In the genomic region with DNA sequence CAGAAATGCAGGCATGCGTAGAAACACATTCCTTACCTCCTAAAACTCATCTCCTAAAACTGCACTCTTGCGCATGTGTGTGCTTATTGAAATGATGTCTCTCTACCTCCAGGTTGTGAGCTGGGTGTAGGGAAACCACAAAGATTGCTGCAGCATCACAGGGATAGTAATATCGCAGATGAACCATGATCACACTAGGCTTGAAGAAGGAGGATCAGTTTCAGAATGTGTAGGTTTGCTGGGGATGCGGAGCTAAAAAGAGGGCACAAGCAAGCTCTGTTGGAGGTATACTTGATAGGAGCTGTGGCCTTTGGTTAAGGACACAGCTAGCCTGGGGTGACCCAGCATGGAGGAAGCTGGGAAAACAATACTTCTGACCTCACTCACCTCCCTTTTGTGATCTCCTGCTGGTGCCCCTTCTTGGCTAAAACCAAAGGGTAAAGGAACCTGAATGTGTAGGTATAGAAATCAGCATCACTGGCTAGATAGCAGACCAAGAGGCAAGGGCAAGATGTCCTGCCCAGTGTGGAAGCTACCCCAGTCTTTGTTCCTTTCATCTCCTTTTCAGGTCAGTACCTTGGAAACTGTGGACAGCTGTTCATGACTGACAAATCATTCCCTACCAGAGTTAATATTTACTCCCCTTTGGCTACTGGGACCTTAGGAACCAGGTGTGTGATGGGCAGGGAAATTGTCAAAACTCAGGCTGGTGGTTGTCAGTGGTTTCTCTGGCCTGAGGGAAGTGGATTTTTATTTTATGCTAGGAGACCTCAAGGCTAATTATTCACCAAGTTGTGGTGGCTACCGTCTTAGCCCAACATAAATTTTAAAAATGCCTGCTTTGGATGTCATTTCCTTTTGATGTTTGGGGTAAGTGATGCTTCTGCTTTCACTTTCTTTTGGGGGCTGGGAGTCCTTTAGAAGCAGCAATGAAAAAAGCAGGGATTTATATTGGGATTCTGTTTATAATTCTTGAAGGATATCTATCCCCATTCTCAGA, we compare ENCODE assay signal across 11 cellular contexts.
DNase-seq lines count a peak whose midpoint lies in the region; ATAC-seq, FAIRE-seq and TF ChIP-seq lines count a peak whose summit lies in the region.
"Had no signal": no experiment of that assay in that cellular context is flagged by ENCODE, and none has a peak within 500 bp of the region (broad histone marks: within the 10 kb centered on the region; RNA-seq: fewer than 3 reads in every experiment).

No MANE protein-coding gene starts in this region.

- no peak for TF ChIP-seq CTCF in CD8-positive, alpha-beta T cell (IDR thresholded peaks at IDR 0.05)

- no peaks in the 10 kb centered on the region for H3K36me3 Mint-ChIP-seq in CD8-positive, alpha-beta T cell

- no peak overlapping the region for H3K4me3 ChIP-seq in CD8-positive, alpha-beta T cell (ENCODE audit: low read depth, low read length)
- H3K4me3 ChIP-seq: skin epidermis had no signal

- H3K36me3 ChIP-seq in CD8-positive, alpha-beta T cell (ENCODE audit: insufficient read depth, low read length) = no peaks in the 10 kb centered on the region

- ATAC-seq in GM21390 (IDR thresholded peaks at IDR 0.05; ENCODE audit: unreplicated experiment) (peak; percentile 57), HG03520 (IDR thresholded peaks at IDR 0.05; ENCODE audit: unreplicated experiment) (peak; percentile 41)
- no peak for ATAC-seq in CD8-positive, alpha-beta T cell

- CTCF ChIA-PET in CD8-positive, alpha-beta T cell (lab: Charles Lee) = no interaction called here

- DNase-seq in GM12891 (ENCODE audit: insufficient read length, low spot score) = no peak
- peak; percentile 26 for DNase-seq in germinal center (ENCODE audit: low spot score)
- no peak for DNase-seq in OCI-M1 (lab: John Stamatoyannopoulos, UW)
- DNase-seq in NCI-H187 treated with DMSO at 0.1 percent for 48 hours (lab: John Stamatoyannopoulos, UW) = no peak
- no peak for DNase-seq in CD8-positive, alpha-beta T cell
- no peak for DNase-seq in erythroblast (lab: John Stamatoyannopoulos, UW)
- DNase-seq: NCI-H1694 had no signal

- H3K4me1 ChIP-seq in CD8-positive, alpha-beta T cell (ENCODE audit: insufficient read depth, low read length) = no peaks in the 10 kb centered on the region

- no peak overlapping the region for H3K4me3 Mint-ChIP-seq in CD8-positive, alpha-beta T cell

- H3K9me3 Mint-ChIP-seq in CD8-positive, alpha-beta T cell = no peaks in the 10 kb centered on the region

- peak; percentile 83 for FAIRE-seq in GM12891 (lab: Jason Lieb, UNC)
- FAIRE-seq: G401.6 had no signal

- POLR2A ChIA-PET in CD8-positive, alpha-beta T cell (lab: Charles Lee) = no interaction called here

- TF ChIP-seq POLR2A in GM12891 (IDR thresholded peaks at IDR 0.05; ENCODE audit: low read depth, low read length) = no peak
- no peak for TF ChIP-seq POLR2A in erythroblast (IDR thresholded peaks at IDR 0.05; ENCODE audit: low read length)

- intact Hi-C loops in CD8-positive, alpha-beta T cell (cut with DNase I, micrococcal nuclease) = loop anchor here in 1 of 2 experiments (10.0 kb wide), 1 partner anchor 415 kb away; no protein-coding TSS in a partner anchor

- H3K27me3 Mint-ChIP-seq in CD8-positive, alpha-beta T cell (ENCODE audit: low read depth) = no peaks in the 10 kb centered on the region

- no peak overlapping the region for H3K27ac Mint-ChIP-seq in CD8-positive, alpha-beta T cell

- peaks cover 3% of the 10 kb centered on the region for H3K4me1 Mint-ChIP-seq in CD8-positive, alpha-beta T cell (ENCODE audit: low read depth)

- no peaks in the 10 kb centered on the region for H3K27me3 ChIP-seq in CD8-positive, alpha-beta T cell (ENCODE audit: insufficient read depth, low read length)

- H3K27ac ChIP-seq in CD8-positive, alpha-beta T cell (ENCODE audit: low read depth, low read length) = no peak overlapping the region

- H3K9me3 ChIP-seq in CD8-positive, alpha-beta T cell (ENCODE audit: low read length) = no peaks in the 10 kb centered on the region

TF ChIP-seq in GM12891, 5 proteins besides CTCF, POLR2A, EP300 and RAD21:
- TF ChIP-seq PAX5 (IDR thresholded peaks at IDR 0.05; ENCODE audit: insufficient read depth, low read length, severe bottlenecking) = no peak
- 0 out of 2 replicates have a peak, but pooled peaks have one; percentile 6 for TF ChIP-seq SPI1 (IDR thresholded peaks at IDR 0.05; ENCODE audit: low read depth, low read length)
TF ChIP-seq in GM12891: peak in this region for 1.
